ENCODE assay signal across 18 cellular contexts in the genomic region with DNA sequence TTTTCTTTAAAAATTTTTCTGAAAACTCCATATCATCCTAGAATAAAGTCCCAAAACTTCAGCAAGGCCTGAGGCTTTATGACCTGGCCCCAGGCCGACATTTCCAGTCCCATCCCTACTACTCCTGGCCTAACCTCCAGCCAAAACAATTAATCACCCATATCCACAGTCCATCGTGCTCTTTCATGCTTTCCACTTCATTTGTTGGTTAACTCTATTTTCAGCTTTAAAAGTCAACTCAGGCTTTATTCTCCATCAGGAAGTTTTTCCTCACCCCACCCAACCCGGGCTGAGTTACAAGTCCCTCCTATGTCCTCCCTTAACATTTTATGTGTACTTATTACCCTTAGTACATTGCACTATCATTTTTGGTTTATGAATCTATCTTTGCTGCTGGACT. TPM values are rescaled to one million over a fixed set of nuclear protein-coding genes. Genes with fewer than 3 reads are reported as not detected.
DNase-seq lines count a peak whose midpoint lies in the region; ATAC-seq, FAIRE-seq and TF ChIP-seq lines count a peak whose summit lies in the region.
"Had no signal": no experiment of that assay in that cellular context is flagged by ENCODE, and none has a peak within 500 bp of the region (broad histone marks: within the 10 kb centered on the region; RNA-seq: fewer than 3 reads in every experiment).

No MANE protein-coding gene starts in this region.

- ATAC-seq in GM19455 (IDR thresholded peaks at IDR 0.05; ENCODE audit: unreplicated experiment) = no peak
- ATAC-seq: activated naive CD4-positive, alpha-beta T cell treated with anti-CD3 and anti-CD28 coated beads, Interleukin-2, amount 50 U/mL, for 72 hours had no signal

- no peak overlapping the region for H3K4me2 ChIP-seq in endothelial cell of umbilical vein (ENCODE audit: insufficient read depth, low read length)

- H3K27me3 ChIP-seq in ACC112 (ENCODE audit: insufficient read depth, low read length) = no peaks in the 10 kb centered on the region
- H3K27me3 ChIP-seq in endothelial cell of umbilical vein (ENCODE audit: control insufficient read depth in 2 of 2, insufficient read depth in 2 of 2, low read length in 2 of 2) = no peaks in the 10 kb centered on the region

- intact Hi-C loops in endothelial cell of umbilical vein (cut with micrococcal nuclease) = no loop called here

- no peaks in the 10 kb centered on the region for H3K9me1 ChIP-seq in endothelial cell of umbilical vein (replicated peaks; ENCODE audit: control insufficient read depth, extremely low read depth, insufficient read depth, low read length)

- H3K4me1 ChIP-seq in ACC112 (ENCODE audit: control insufficient read depth, insufficient read depth, low read length, unreplicated experiment) (peaks cover 8% of the 10 kb centered on the region), endothelial cell of umbilical vein (ENCODE audit: control insufficient read depth, extremely low read depth, insufficient read depth, low read length) (peaks cover 24% of the 10 kb centered on the region)

- peak overlapping the region; percentile 76 for H2AFZ ChIP-seq in ACC112 (ENCODE audit: low read length, unreplicated experiment)
- no peak overlapping the region for H2AFZ ChIP-seq in endothelial cell of umbilical vein (ENCODE audit: low read depth, low read length)

- H3K4me3 ChIP-seq in ACC112 (ENCODE audit: low read depth, low read length) = no peak overlapping the region
- no peak overlapping the region for H3K4me3 ChIP-seq in endothelial cell of umbilical vein (replicated peaks in 1 of 3; ENCODE audit: insufficient read depth in 1 of 3, low read depth in 1 of 3, low read length in 3 of 3)

- H3K79me2 ChIP-seq in ACC112 (ENCODE audit: control insufficient read depth, insufficient read depth, low read length, unreplicated experiment) = no peaks in the 10 kb centered on the region
- no peaks in the 10 kb centered on the region for H3K79me2 ChIP-seq in endothelial cell of umbilical vein (ENCODE audit: control insufficient read depth, insufficient read depth, low read length)

- POLR2A ChIA-PET in endothelial cell of umbilical vein (lab: Charles Lee) = no interaction called here

- no peak overlapping the region for H3K9ac ChIP-seq in endothelial cell of umbilical vein (replicated peaks; ENCODE audit: extremely low read depth, insufficient read depth, low read length)

- no peaks in the 10 kb centered on the region for H4K20me1 ChIP-seq in endothelial cell of umbilical vein (replicated peaks; ENCODE audit: control insufficient read depth, extremely low read depth, insufficient read depth, low read length)

- no peak overlapping the region for H3K27ac ChIP-seq in ACC112 (ENCODE audit: low read depth, low read length)
- H3K27ac ChIP-seq in endothelial cell of umbilical vein (ENCODE audit: insufficient read depth, low read depth, low read length) = no peak overlapping the region

- no TSS peak for BruUV-seq in endothelial cell of umbilical vein (replicated peaks; lab: Mats Ljungman, UMichigan)

- dilution Hi-C loops in endothelial cell of umbilical vein (cut with MboI; ENCODE audit: extremely low pct_ligation_motif_present, low sequenced_read_pairs) = no loop called here

- H3K9me3 ChIP-seq in endothelial cell of umbilical vein (replicated peaks; ENCODE audit: control insufficient read depth, insufficient read depth, low read length) = no peaks in the 10 kb centered on the region

- TF ChIP-seq CTCF in endothelial cell of umbilical vein (IDR thresholded peaks at IDR 0.05; ENCODE audit: extremely low read depth in 1 of 2, insufficient read depth in 1 of 2, low read depth in 1 of 2, low read length in 2 of 2) = no peak

- DNase-seq in endothelial cell of umbilical vein (ENCODE audit: low read depth, low spot score) (peak; percentile 21), kidney glomerular epithelial cell (lab: John Stamatoyannopoulos, UW) (peak; percentile 4), renal cortical epithelial cell (ENCODE audit: low read depth) (peak; percentile 16), DMS153 (lab: John Stamatoyannopoulos, UW) (no peak), NOMO-1 treated with dmso at 0.1 percent for 144 hours (lab: John Stamatoyannopoulos, UW; ENCODE audit: unreplicated experiment) (no peak), NCI-H345 (lab: John Stamatoyannopoulos, UW) (no peak)
- DNase-seq: activated CD4-positive, alpha-beta memory T cell treated with anti-CD3 and anti-CD28 coated beads, Interleukin-2, amount 10 ng/mL, durations not matched to agents 7 days and 5 days; activated T-cell treated with anti-CD3 and anti-CD28 coated beads, Interleukin-2, amount 50 U/mL, for 48 hours; caudate nucleus; CD8-positive, alpha-beta memory T cell; EL; immature natural killer cell; small intestine; SW 1271 had no signal

- CTCF ChIA-PET in endothelial cell of umbilical vein (lab: Charles Lee) = no interaction called here

- FAIRE-seq in endothelial cell of umbilical vein (lab: Jason Lieb, UNC) = no peak
- FAIRE-seq: A204.1, small intestine had no signal

- no peak for TF ChIP-seq POLR2A in endothelial cell of umbilical vein (IDR thresholded peaks at IDR 0.05; ENCODE audit: low read depth, low read length)

- H3K36me3 ChIP-seq in ACC112 (ENCODE audit: insufficient read depth, low read length) (no peaks in the 10 kb centered on the region), endothelial cell of umbilical vein (ENCODE audit: control insufficient read depth in 2 of 2, extremely low read depth in 1 of 2, insufficient read depth in 2 of 2, low read length in 2 of 2) (no peaks in the 10 kb centered on the region)

TF ChIP-seq in endothelial cell of umbilical vein, 7 proteins besides CTCF, POLR2A, EP300 and RAD21:
- TF ChIP-seq, protein P1, sequence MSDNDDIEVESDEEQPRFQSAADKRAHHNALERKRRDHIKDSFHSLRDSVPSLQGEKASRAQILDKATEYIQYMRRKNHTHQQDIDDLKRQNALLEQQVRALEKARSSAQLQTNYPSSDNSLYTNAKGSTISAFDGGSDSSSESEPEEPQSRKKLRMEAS (IDR thresholded peaks at IDR 0.05; ENCODE audit: insufficient read depth, insufficient read length) = no peak
- TF ChIP-seq EZH2 (IDR thresholded peaks at IDR 0.05; ENCODE audit: borderline replicate concordance, low read depth, low read length, severe bottlenecking) (no peak), MYC (IDR thresholded peaks at IDR 0.05; ENCODE audit: low read depth, low read length) (no peak), FOS (IDR thresholded peaks at IDR 0.05; ENCODE audit: borderline replicate concordance, insufficient read depth, low read length) (no peak), JUN (IDR thresholded peaks at IDR 0.05; ENCODE audit: borderline replicate concordance, insufficient read depth, insufficient read length, low read depth) (no peak), POLR2AphosphoS5 (IDR thresholded peaks at IDR 0.05; ENCODE audit: insufficient read depth, low read depth, low read length) (no peak), GATA2 (IDR thresholded peaks at IDR 0.05; ENCODE audit: insufficient read depth, insufficient read length, low read depth, low read length) (no peak)

RNA-seq across cellular contexts. Expression of a gene that starts 27.7 kb away (rescaled TPM):
- total RNA-seq in endothelial cell of umbilical vein (320 and 328 TPM in 2 replicates), renal cortical epithelial cell (415 and 447 TPM in 2 replicates)
- 49.1 and 63.3 TPM in 2 replicates for polyA plus RNA-seq in endothelial cell of umbilical vein
- 38.1 and 40.3 TPM in 2 replicates for polyA plus RNA-seq in endothelial cell of umbilical vein (2011; cell fraction: cytosol; rRNA removed)
- polyA plus RNA-seq in endothelial cell of umbilical vein (2011; cell fraction: nucleus; rRNA removed) = 600 and 687 TPM in 2 replicates
- 196 and 207 TPM in 2 replicates for polyA plus RNA-seq in endothelial cell of umbilical vein (2012)
- polyA minus RNA-seq in endothelial cell of umbilical vein = 232 and 261 TPM in 2 replicates
- polyA minus RNA-seq in endothelial cell of umbilical vein (2011; cell fraction: cytosol; rRNA and poly(A)+ RNA removed) = 23.1 TPM
- 636 and 685 TPM in 2 replicates for polyA minus RNA-seq in endothelial cell of umbilical vein (2011; cell fraction: nucleus; rRNA and poly(A)+ RNA removed)

Comparison
In these comparisons a context has a peak if more than half of its experiments do, and no peak if none do; other contexts are left out.
1. DNase-seq: peak in endothelial cell of umbilical vein (single experiment), kidney glomerular epithelial cell (single experiment) and renal cortical epithelial cell (single experiment); none in DMS153 (single experiment), NOMO-1 treated with dmso at 0.1 percent for 144 hours (single experiment) and NCI-H345 (single experiment).